In the genomic region with DNA sequence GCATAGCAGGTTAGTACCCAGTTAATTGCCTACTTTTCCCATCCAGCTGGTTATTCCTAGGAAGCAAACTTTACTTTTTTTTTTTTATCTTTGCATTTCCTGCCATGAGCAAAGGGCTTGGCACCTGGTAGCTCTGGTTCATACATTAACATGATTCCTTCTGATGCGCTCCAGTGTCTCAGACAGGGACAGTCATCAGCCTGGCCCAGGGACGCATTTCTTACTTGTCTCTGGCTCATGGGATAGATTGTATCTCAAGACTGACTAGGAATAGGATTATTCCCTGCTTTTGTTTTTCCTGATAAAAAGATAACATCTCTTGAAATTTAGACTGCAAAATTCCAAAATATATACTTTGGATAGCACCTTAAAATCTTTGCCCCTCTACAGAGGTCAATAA, we compare ENCODE assay signal across 20 cellular contexts.
"Had no signal": no experiment of that assay in that cellular context is flagged by ENCODE, and none has a peak within 500 bp of the region (broad histone marks: within the 10 kb centered on the region; RNA-seq: fewer than 3 reads in every experiment).

No MANE protein-coding gene starts in this region.

- ATAC-seq: HepG2, PC-3 had no signal

- DNase-seq: IMR-90; Karpas-422; KG1; MG63; NCI-H1436 treated with DMSO at 0.1 percent for 48 hours; NCI-H1694; NCI-H187 treated with DMSO at 0.1 percent for 48 hours; NCI-H2029 treated with DMSO at 0.1 percent for 48 hours; NCI-H2171 treated with DMSO at 0.1 percent for 48 hours; NCI-H345; NCI-H446 treated with DMSO at 0.1 percent for 48 hours; NCI-H526; NCI-H82; NK-92 treated with Interleukin-12 subunit alpha and Interleukin-12 subunit beta, amount 100 ng/mL, for 24 hours; PC-3; Peyer's patch; Right ventricle myocardium superior; RPMI8226; SIG-M5 had no signal
